8 cellular contexts compared by ENCODE assay signal in the genomic region with DNA sequence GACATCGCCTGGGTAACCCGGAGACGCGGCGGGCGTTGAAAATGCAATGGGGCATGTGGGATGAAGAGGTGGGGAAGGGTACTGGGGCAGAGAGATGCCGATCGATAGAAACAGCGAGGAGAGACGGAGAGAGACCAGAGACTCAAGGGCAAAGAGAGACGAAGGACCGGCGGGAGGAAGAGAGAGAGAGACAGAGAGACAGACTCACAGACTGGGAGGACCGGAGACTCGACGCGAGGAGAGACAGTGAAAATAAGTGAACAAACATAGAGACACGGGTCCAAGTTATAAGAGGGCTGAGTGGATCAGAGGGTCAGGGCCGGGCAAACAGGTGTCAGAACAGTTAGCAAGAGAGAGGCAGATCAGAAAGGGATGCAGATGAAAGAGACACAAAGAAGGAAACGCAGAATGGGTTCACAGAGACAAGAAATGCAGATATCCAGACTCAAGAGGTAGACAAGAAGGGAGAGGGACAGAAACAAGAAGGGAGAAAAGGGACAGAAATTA. TPM values are rescaled to one million over a fixed set of nuclear protein-coding genes. Genes with fewer than 3 reads are reported as not detected.
DNase-seq lines count a peak whose midpoint lies in the region; ATAC-seq and TF ChIP-seq lines count a peak whose summit lies in the region.

No MANE protein-coding gene starts in this region.

- peak overlapping the region; percentile 100 for H3K4me3 Mint-ChIP-seq in activated naive CD8-positive, alpha-beta T cell

- no peaks in the 10 kb centered on the region for H3K9me3 Mint-ChIP-seq in activated naive CD8-positive, alpha-beta T cell (ENCODE audit: low read depth)

- H2AFZ ChIP-seq in SK-N-SH (ENCODE audit: low read depth): peak overlapping the region; percentile 32; the same call in 1 of the 2 replicates

- no peaks in the 10 kb centered on the region for H3K9me3 ChIP-seq in SK-N-SH
- H3K9me3 ChIP-seq in iPS-20b (ENCODE audit: insufficient read depth, low read depth, low read length): no peaks in the 10 kb centered on the region
- no peaks in the 10 kb centered on the region for H3K9me3 ChIP-seq in stomach

- intact Hi-C loops in stomach (cut with DNase I; ENCODE audit: low total_unique reads): no loop called here

- peak overlapping the region; percentile 93 for H3K4me2 ChIP-seq in SK-N-SH

- H3K27me3 Mint-ChIP-seq in activated naive CD8-positive, alpha-beta T cell: no peaks in the 10 kb centered on the region

- peak overlapping the region; percentile 64 to 79 for H3K4me3 ChIP-seq in SK-N-SH (ENCODE audit: low read depth in 2 of 2, low read length in 1 of 2)
- H3K4me3 ChIP-seq in iPS-20b (ENCODE audit: low read length): peak overlapping the region; percentile 89
- H3K4me3 ChIP-seq in stomach: peak overlapping the region; percentile 54 to 76 (median 66)

- no peak for ATAC-seq in SK-N-SH treated with all-trans-retinoic acid at 6 μM for 48 hours
- ATAC-seq in HG03108 (IDR thresholded peaks at IDR 0.05; ENCODE audit: unreplicated experiment): no peak

- H3K9me2 ChIP-seq in SK-N-SH: no peaks in the 10 kb centered on the region

- H3K9ac ChIP-seq in SK-N-SH: peak overlapping the region; percentile 89
- H3K9ac ChIP-seq in iPS-20b (ENCODE audit: low read depth, low read length): peak overlapping the region; percentile 63; the same call in 1 of the 2 replicates

- no peaks in the 10 kb centered on the region for H4K20me1 ChIP-seq in SK-N-SH (ENCODE audit: insufficient read depth)

- peak overlapping the region; percentile 100 for H3K27ac Mint-ChIP-seq in activated naive CD8-positive, alpha-beta T cell

- no peak for TF ChIP-seq POLR2A in stomach (IDR thresholded peaks at IDR 0.05)

- TF ChIP-seq EP300 in SK-N-SH (IDR thresholded peaks at IDR 0.05; ENCODE audit: borderline replicate concordance in 1 of 2, low read depth in 1 of 2, low read length in 1 of 2): no peak
- no peak for TF ChIP-seq EP300 in stomach (IDR thresholded peaks at IDR 0.05)

- WGBS in SK-N-SH (ENCODE audit: low lambda C conversion rate): 2% methylated on average over 20 of the region's 20 CpGs
- WGBS in stomach, 5 donors: 0 to 2% (median 1%) methylated on average over 20 of the region's 20 CpGs

- peaks cover 5 to 25% of the 10 kb centered on the region in 2 experiments for H3K36me3 ChIP-seq in SK-N-SH (replicated peaks in 1 of 2; ENCODE audit: control insufficient read depth in 1 of 2, insufficient read depth in 2 of 2, low read length in 1 of 2)
- peaks cover 18% of the 10 kb centered on the region for H3K36me3 ChIP-seq in iPS-20b (ENCODE audit: insufficient read depth, low read depth, low read length)
- peaks cover 5 to 40% (median 25%) of the 10 kb centered on the region in 4 donors for H3K36me3 ChIP-seq in stomach

- H3F3A ChIP-seq in SK-N-SH (replicated peaks; ENCODE audit: insufficient read depth): peaks cover 16% of the 10 kb centered on the region

- peaks cover 3% of the 10 kb centered on the region for H3K36me3 Mint-ChIP-seq in activated naive CD8-positive, alpha-beta T cell

- peaks cover 4 to 22% of the 10 kb centered on the region in 2 experiments; a peak in 2 of 4 replicates for H3K4me1 ChIP-seq in SK-N-SH (ENCODE audit: control insufficient read depth in 1 of 2, insufficient read depth in 2 of 2, low read depth in 1 of 2, low read length in 1 of 2)
- peaks cover 4% of the 10 kb centered on the region; the same call in 1 of the 2 replicates for H3K4me1 ChIP-seq in iPS-20b (ENCODE audit: insufficient read depth, low read length)
- H3K4me1 ChIP-seq in stomach: peaks cover 18 to 63% (median 44%) of the 10 kb centered on the region in 4 donors

- H3K27me3 ChIP-seq in SK-N-SH (ENCODE audit: insufficient read depth) (no peaks in the 10 kb centered on the region), iPS-20b (ENCODE audit: insufficient read depth, low read length) (no peaks in the 10 kb centered on the region), stomach (no peaks in the 10 kb centered on the region)

- CTCF ChIA-PET in SK-N-SH (lab: Yijun Ruan, JAX): no interaction called here

- H3K4me1 Mint-ChIP-seq in activated naive CD8-positive, alpha-beta T cell (ENCODE audit: low read depth): peaks cover 37% of the 10 kb centered on the region

- TF ChIP-seq CTCF in SK-N-SH (IDR thresholded peaks at IDR 0.05) (no peak), stomach (IDR thresholded peaks at IDR 0.05) (no peak)

- no peak for TF ChIP-seq RAD21 in SK-N-SH (IDR thresholded peaks at IDR 0.05; ENCODE audit: low read length)

- H3K27ac ChIP-seq in SK-N-SH (ENCODE audit: low read depth in 2 of 2, low read length in 1 of 2): peak overlapping the region; percentile 97
- no peak overlapping the region for H3K27ac ChIP-seq in iPS-20b (ENCODE audit: low read length)
- peak overlapping the region; percentile 97 to 99 (median 98) for H3K27ac ChIP-seq in stomach

- POLR2A ChIA-PET in SK-N-SH (lab: Yijun Ruan, JAX): no interaction called here

- DNase-seq in SK-N-SH: no peak
- DNase-seq in stomach: no peak
- no peak for DNase-seq in HuH-7 (ENCODE audit: low spot score)
- DNase-seq in NCI-H2107 (lab: John Stamatoyannopoulos, UW): no peak

- peaks cover 40% of the 10 kb centered on the region for H3K79me2 ChIP-seq in SK-N-SH (ENCODE audit: insufficient read depth)

TF ChIP-seq in SK-N-SH, 30 proteins besides CTCF, POLR2A, EP300 and RAD21:
- TF ChIP-seq RFX5 (IDR thresholded peaks at IDR 0.05; ENCODE audit: low read length) (0 out of 2 replicates have a peak, but pooled peaks have one; percentile 8), TCF12 (IDR thresholded peaks at IDR 0.05) (no peak), MXI1 (IDR thresholded peaks at IDR 0.05; ENCODE audit: low read depth, low read length) (peak; percentile 99; the same call in 1 of the 2 replicates), SIN3A (IDR thresholded peaks at IDR 0.05; ENCODE audit: borderline replicate concordance, low read depth, low read length) (peak; percentile 83)

TF ChIP-seq in SK-N-SH treated with all-trans-retinoic acid at 6 μM for 48 hours, 23 proteins besides CTCF, POLR2A, EP300 and RAD21 (continues in another document):
- TF ChIP-seq CSDC2 (CRISPR knock-in tag; IDR thresholded peaks at IDR 0.05): no peak
- TF ChIP-seq, protein P1, sequence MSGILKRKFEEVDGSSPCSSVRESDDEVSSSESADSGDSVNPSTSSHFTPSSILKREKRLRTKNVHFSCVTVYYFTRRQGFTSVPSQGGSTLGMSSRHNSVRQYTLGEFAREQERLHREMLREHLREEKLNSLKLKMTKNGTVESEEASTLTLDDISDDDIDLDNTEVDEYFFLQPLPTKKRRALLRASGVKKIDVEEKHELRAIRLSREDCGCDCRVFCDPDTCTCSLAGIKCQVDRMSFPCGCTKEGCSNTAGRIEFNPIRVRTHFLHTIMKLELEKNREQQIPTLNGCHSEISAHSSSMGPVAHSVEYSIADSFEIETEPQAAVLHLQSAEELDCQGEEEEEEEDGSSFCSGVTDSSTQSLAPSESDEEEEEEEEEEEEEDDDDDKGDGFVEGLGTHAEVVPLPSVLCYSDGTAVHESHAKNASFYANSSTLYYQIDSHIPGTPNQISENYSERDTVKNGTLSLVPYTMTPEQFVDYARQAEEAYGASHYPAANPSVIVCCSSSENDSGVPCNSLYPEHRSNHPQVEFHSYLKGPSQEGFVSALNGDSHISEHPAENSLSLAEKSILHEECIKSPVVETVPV (CRISPR knock-in tag; IDR thresholded peaks at IDR 0.05): no peak
- TF ChIP-seq TCF4 (CRISPR knock-in tag; IDR thresholded peaks at IDR 0.05; ENCODE audit: borderline replicate concordance): no peak
- no peak for TF ChIP-seq TOX (CRISPR knock-in tag; IDR thresholded peaks at IDR 0.05; ENCODE audit: borderline replicate concordance)
- no peak for TF ChIP-seq ARNTL (CRISPR knock-in tag; IDR thresholded peaks at IDR 0.05; ENCODE audit: borderline replicate concordance, low read depth)
- no peak for TF ChIP-seq ZNF8 (CRISPR knock-in tag; IDR thresholded peaks at IDR 0.05)
- no peak for TF ChIP-seq RARB (CRISPR knock-in tag; IDR thresholded peaks at IDR 0.05)
- no peak for TF ChIP-seq ZC3H10 (CRISPR knock-in tag; IDR thresholded peaks at IDR 0.05)
- no peak for TF ChIP-seq GLIS3 (CRISPR knock-in tag; IDR thresholded peaks at IDR 0.05)

RNA-seq across cellular contexts. Expression of a gene that starts 0.6 kb away (rescaled TPM):
- polyA plus RNA-seq in SK-N-SH (2012; rRNA removed) (31.8 and 38.4 TPM in 2 replicates), stomach (10 to 100 TPM; 16.1 to 33.2 (median 16.5) TPM)
- 7.0 and 10.2 TPM in 2 replicates for polyA plus RNA-seq in SK-N-SH (2012; cell fraction: cytosol; rRNA removed)
- 308 and 351 TPM in 2 replicates for polyA plus RNA-seq in SK-N-SH (2012; cell fraction: nucleus; rRNA removed)
- 10 to 100 TPM; 14.0 to 84.9 (median 68.3) TPM for total RNA-seq in stomach

RNA-seq across cellular contexts. Expression of a gene that starts 15.3 kb away (rescaled TPM):
- 109 and 135 TPM in 2 replicates for polyA plus RNA-seq in SK-N-SH (2012; rRNA removed)
- 102 and 103 TPM in 2 replicates for polyA plus RNA-seq in SK-N-SH (2012; cell fraction: cytosol; rRNA removed)
- polyA plus RNA-seq in SK-N-SH (2012; cell fraction: nucleus; rRNA removed): 128 and 133 TPM in 2 replicates
- total RNA-seq in stomach: 10 to 100 TPM in 3 of 5 donors, 1 to 10 TPM in 1, not detected in 1; 9.8 to 35.3 (median 27.1) TPM
- polyA plus RNA-seq in stomach: 10 to 100 TPM; 35.5 to 51.5 (median 41.9) TPM

RNA-seq across cellular contexts. Expression of a gene that starts 18.8 kb away (rescaled TPM):
- polyA plus RNA-seq in SK-N-SH (2012; rRNA removed) (308 and 381 TPM in 2 replicates), stomach (100 to 1,000 TPM; 195 to 338 (median 235) TPM)
- 350 and 388 TPM in 2 replicates for polyA plus RNA-seq in SK-N-SH (2012; cell fraction: cytosol; rRNA removed)
- polyA plus RNA-seq in SK-N-SH (2012; cell fraction: nucleus; rRNA removed): 218 and 251 TPM in 2 replicates
- 100 to 1,000 TPM in 2 of 5 donors, 10 to 100 TPM in 3; 55.8 to 260 (median 89.0) TPM for total RNA-seq in stomach

RNA-seq across cellular contexts. Expression of a gene that starts 29.8 kb away (rescaled TPM):
- polyA plus RNA-seq in SK-N-SH (2012; rRNA removed): 321 and 594 TPM in 2 replicates
- polyA plus RNA-seq in SK-N-SH (2012; cell fraction: cytosol; rRNA removed): 191 and 231 TPM in 2 replicates
- polyA plus RNA-seq in SK-N-SH (2012; cell fraction: nucleus; rRNA removed): 1,222 and 1,964 TPM in 2 replicates
- 100 to 1,000 TPM in 4 of 5 donors, 10 to 100 TPM in 1; 95.5 to 923 (median 243) TPM for total RNA-seq in stomach
- polyA plus RNA-seq in stomach: 100 to 1,000 TPM; 143 to 200 (median 171) TPM

RNA-seq across cellular contexts. Expression of a gene that starts 54.1 kb away (rescaled TPM):
- polyA plus RNA-seq in SK-N-SH (2012; rRNA removed): 7.9 and 11.3 TPM in 2 replicates
- 4.4 and 6.0 TPM in 2 replicates for polyA plus RNA-seq in SK-N-SH (2012; cell fraction: cytosol; rRNA removed)
- polyA plus RNA-seq in SK-N-SH (2012; cell fraction: nucleus; rRNA removed): 21.0 and 30.6 TPM in 2 replicates
- 10 to 100 TPM in 3 of 5 donors, 1 to 10 TPM in 1, not detected in 1; 2.4 to 49.0 (median 20.1) TPM for total RNA-seq in stomach
- 1 to 10 TPM; 5.6 to 8.2 (median 6.6) TPM for polyA plus RNA-seq in stomach
